ENCODE assay signal across 8 cellular contexts in genomic region chr1:86395771-86396502, GRCh38. TPM values are rescaled to one million over a fixed set of nuclear protein-coding genes. Genes with fewer than 3 reads are reported as not detected.
DNase-seq lines count a peak whose midpoint lies in the region; ATAC-seq and TF ChIP-seq lines count a peak whose summit lies in the region.

A gene with protein sequence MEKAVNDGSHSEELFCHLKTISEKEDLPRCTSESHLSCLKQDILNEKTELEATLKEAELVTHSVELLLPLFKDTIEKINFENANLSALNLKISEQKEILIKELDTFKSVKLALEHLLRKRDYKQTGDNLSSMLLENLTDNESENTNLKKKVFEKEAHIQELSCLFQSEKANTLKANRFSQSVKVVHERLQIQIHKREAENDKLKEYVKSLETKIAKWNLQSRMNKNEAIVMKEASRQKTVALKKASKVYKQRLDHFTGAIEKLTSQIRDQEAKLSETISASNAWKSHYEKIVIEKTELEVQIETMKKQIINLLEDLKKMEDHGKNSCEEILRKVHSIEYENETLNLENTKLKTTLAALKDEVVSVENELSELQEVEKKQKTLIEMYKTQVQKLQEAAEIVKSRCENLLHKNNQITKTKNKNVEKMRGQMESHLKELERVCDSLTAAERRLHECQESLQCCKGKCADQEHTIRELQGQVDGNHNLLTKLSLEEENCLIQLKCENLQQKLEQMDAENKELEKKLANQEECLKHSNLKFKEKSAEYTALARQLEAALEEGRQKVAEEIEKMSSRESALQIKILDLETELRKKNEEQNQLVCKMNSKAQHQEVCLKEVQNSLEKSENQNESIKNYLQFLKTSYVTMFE (minus strand): TSS chr1:86396323. CDS start chr1:86387027, 9,296 bp downstream.

- H3K4me1 ChIP-seq in KMS-11 (ENCODE audit: low read depth, poor library complexity, severe bottlenecking): peaks cover 4% of the 10 kb centered on the region
- H3K4me1 ChIP-seq in Peyer's patch: peaks cover 0 to 7% (median 0%) of the 10 kb centered on the region in 4 donors
- H3K4me1 ChIP-seq in esophagus (ENCODE audit: control insufficient read depth in 2 of 2, insufficient read depth in 2 of 2, low read length in 1 of 2): no peaks in the 10 kb centered on the region
- no peaks in the 10 kb centered on the region for H3K4me1 ChIP-seq in muscle layer of duodenum (ENCODE audit: control insufficient read depth in 1 of 2, insufficient read depth in 2 of 2, low read length in 2 of 2)

- H3K9ac ChIP-seq in KMS-11: peak within 1 kb of the TSS; percentile 24; the same call in 1 of the 2 replicates

- peak; percentile 97 for DNase-seq in DMS53 (lab: John Stamatoyannopoulos, UW)
- DNase-seq in Peyer's patch: peak; percentile 93 to 97 (median 93)
- peak; percentile 89 to 92 for DNase-seq in activated T-cell treated with anti-CD3 and anti-CD28 coated beads, Interleukin-2, amount 50 U/mL, for 48 hours
- DNase-seq in stimulated activated CD8-positive, alpha-beta memory T cell treated with anti-CD3 and anti-CD28 coated beads, Interleukin-7, amount 100 ng/mL, for 4 hours (ENCODE audit: low read depth in 2 of 2): peak; percentile 77 to 79

- no peaks in the 10 kb centered on the region for H4K20me1 ChIP-seq in KMS-11 (ENCODE audit: insufficient read depth)

- peak within 1 kb of the TSS; percentile 85 for H2AFZ ChIP-seq in KMS-11 (ENCODE audit: low read depth)

- H3K27me3 ChIP-seq in KMS-11 (ENCODE audit: insufficient read depth, low read depth) (no peaks in the 10 kb centered on the region), Peyer's patch (no peaks in the 10 kb centered on the region), esophagus (ENCODE audit: control insufficient read depth in 1 of 2, insufficient read depth in 2 of 2, low read length in 2 of 2) (no peaks in the 10 kb centered on the region), muscle layer of duodenum (ENCODE audit: low read depth, low read length) (no peaks in the 10 kb centered on the region)

- 0% methylated on average over 55 of the region's 55 CpGs for WGBS in esophagus, 2 donors

- peak; percentile 100 for ATAC-seq in GM21737 (IDR thresholded peaks at IDR 0.05; ENCODE audit: unreplicated experiment)

- H3K36me3 ChIP-seq in KMS-11 (ENCODE audit: insufficient read depth): no peaks in the 10 kb centered on the region
- H3K36me3 ChIP-seq in Peyer's patch: no peaks in the 10 kb centered on the region
- H3K36me3 ChIP-seq in esophagus (ENCODE audit: control insufficient read depth in 2 of 2, insufficient read depth in 2 of 2, low read length in 1 of 2): no peaks in the 10 kb centered on the region
- peaks cover 0 to 7% of the 10 kb centered on the region in 2 donors for H3K36me3 ChIP-seq in muscle layer of duodenum (ENCODE audit: control insufficient read depth in 1 of 2, insufficient read depth in 2 of 2, low read length in 2 of 2)

- no peaks in the 10 kb centered on the region for H3K79me2 ChIP-seq in KMS-11 (ENCODE audit: insufficient read depth, low read depth)

- peak; percentile 45 to 69 for TF ChIP-seq POLR2A in Peyer's patch (IDR thresholded peaks at IDR 0.05)

- H3K4me3 ChIP-seq in KMS-11 (IDR thresholded peaks at IDR 0.05; ENCODE audit: insufficient read depth, low read depth, low read length) (no peak within 1 kb of the TSS), Peyer's patch (peak within 1 kb of the TSS; percentile 54 to 84 (median 74)), esophagus (ENCODE audit: low read depth in 1 of 2, low read length in 2 of 2) (peak within 1 kb of the TSS; percentile 85 to 92), muscle layer of duodenum (ENCODE audit: low read depth in 1 of 2, low read length in 2 of 2) (peak within 1 kb of the TSS; percentile 85 to 94)

- TF ChIP-seq CTCF in KMS-11 (conservative IDR thresholded peaks at IDR 0.05; ENCODE audit: low read depth, low read length): no peak
- no peak for TF ChIP-seq CTCF in Peyer's patch (IDR thresholded peaks at IDR 0.05)

- H3K9me3 ChIP-seq in Peyer's patch (no peaks in the 10 kb centered on the region), esophagus (ENCODE audit: control insufficient read depth in 2 of 2, insufficient read depth in 1 of 2, low read depth in 1 of 2, low read length in 1 of 2) (no peaks in the 10 kb centered on the region), muscle layer of duodenum (ENCODE audit: control insufficient read depth in 1 of 2, low read length in 2 of 2) (no peaks in the 10 kb centered on the region)

- peak within 1 kb of the TSS; percentile 87 for H3K4me2 ChIP-seq in KMS-11

- H3K27ac ChIP-seq in KMS-11: peak within 1 kb of the TSS; percentile 20; the same call in 1 of the 2 replicates
- peak within 1 kb of the TSS; percentile 64 to 88 (median 79) for H3K27ac ChIP-seq in Peyer's patch
- H3K27ac ChIP-seq in esophagus (ENCODE audit: low read depth in 2 of 2, low read length in 1 of 2): peak within 1 kb of the TSS; percentile 77 to 85
- H3K27ac ChIP-seq in muscle layer of duodenum (ENCODE audit: low read length): peak within 1 kb of the TSS; percentile 83

RNA-seq across cellular contexts. Expression of the gene that starts here (rescaled TPM):
- total RNA-seq in Peyer's patch: 100 to 1,000 TPM in 1 of 4 donors, 10 to 100 TPM in 3; 29.8 to 225 (median 46.5) TPM
- polyA plus RNA-seq in esophagus: 10 to 100 TPM; 12.1 to 47.9 TPM

Comparison
In these comparisons a context has a peak if more than half of its experiments do, and no peak if none do; other contexts are left out.
1. H3K27ac ChIP-seq: peak in every context shown above with its lines; median percentile 83 in muscle layer of duodenum; 81 in esophagus; 79 in Peyer's patch; 20 in KMS-11.